Comparison of ENCODE assay signal across 8 cellular contexts in genomic region chr17:7133424-7133823, GRCh38. TPM values are rescaled to one million over a fixed set of nuclear protein-coding genes. Genes with fewer than 3 reads are reported as not detected.
A peak's percentile ranks its signal among the peaks of the same experiment; 100 is the strongest.
DNase-seq lines count a peak whose midpoint lies in the region; ATAC-seq, FAIRE-seq and TF ChIP-seq lines count a peak whose summit lies in the region.

No MANE protein-coding gene starts in this region.

- no peaks in the 10 kb centered on the region for H3K9me3 Mint-ChIP-seq in neural progenitor cell

- H3K4me2 ChIP-seq in SU-DHL-6 (ENCODE audit: low read depth, low read length, poor library complexity, severe bottlenecking), result no peak overlapping the region
- peak overlapping the region; percentile 60 for H3K4me2 ChIP-seq in neural progenitor cell

- H3K4me1 Mint-ChIP-seq in neural progenitor cell, result peaks cover 53% of the 10 kb centered on the region

- no peaks in the 10 kb centered on the region for H3K9me3 ChIP-seq in SU-DHL-6 (ENCODE audit: insufficient read depth, low read length)
- H3K9me3 ChIP-seq in neural progenitor cell (ENCODE audit: low read depth), result no peaks in the 10 kb centered on the region

- H3K4me3 ChIP-seq in SU-DHL-6 (ENCODE audit: insufficient read depth, low read length, poor library complexity, severe bottlenecking) (no peak overlapping the region), bronchial epithelial cell (ENCODE audit: low read depth, low read length) (no peak overlapping the region), neural progenitor cell (peak overlapping the region; percentile 27)

- H3K9me2 ChIP-seq in SU-DHL-6 (replicated peaks; ENCODE audit: insufficient read depth, low read length), result no peaks in the 10 kb centered on the region

- H3K27ac ChIP-seq in SU-DHL-6 (ENCODE audit: low read depth, low read length), result no peak overlapping the region
- no peak overlapping the region for H3K27ac ChIP-seq in neural progenitor cell

- in situ Hi-C loops in GM13976 (cut with MboI; ENCODE audit: low sequenced_read_pairs, unreplicated experiment), result loop anchor here (25.0 kb wide), 1 partner anchor 221 kb away; no protein-coding TSS in a partner anchor

- DNase-seq in GM13976 (ENCODE audit: low spot score) (peak; percentile 55), bronchial epithelial cell (ENCODE audit: low read depth) (no peak), neural progenitor cell (ENCODE audit: low spot score) (peak; percentile 79), DMS 273 treated with DMSO at 0.1 percent for 48 hours (lab: John Stamatoyannopoulos, UW) (no peak), NCI-H510A (lab: John Stamatoyannopoulos, UW) (no peak)

- H3K27me3 ChIP-seq in SU-DHL-6 (ENCODE audit: low read length), result no peaks in the 10 kb centered on the region
- no peaks in the 10 kb centered on the region for H3K27me3 ChIP-seq in bronchial epithelial cell (ENCODE audit: control insufficient read depth, insufficient read depth, low read length)
- peaks cover 39% of the 10 kb centered on the region for H3K27me3 ChIP-seq in neural progenitor cell

- 0 out of 2 replicates have a peak, but pooled peaks cover 6% of the 10 kb centered on the region for H3F3A ChIP-seq in SU-DHL-6 (ENCODE audit: insufficient read depth)
- H3F3A ChIP-seq in neural progenitor cell (ENCODE audit: low read depth), result peaks cover 38% of the 10 kb centered on the region

- no peaks in the 10 kb centered on the region for H3K36me3 Mint-ChIP-seq in neural progenitor cell

- no peak overlapping the region for H3K4me3 Mint-ChIP-seq in neural progenitor cell

- H2AFZ ChIP-seq in SU-DHL-6 (ENCODE audit: low read depth, low read length, severe bottlenecking), result no peak overlapping the region
- peak overlapping the region; percentile 2 for H2AFZ ChIP-seq in neural progenitor cell (replicated peaks)

- no peak for ATAC-seq in GM21786 (IDR thresholded peaks at IDR 0.05; ENCODE audit: unreplicated experiment)
- no peak for ATAC-seq in GM21723 (IDR thresholded peaks at IDR 0.05; ENCODE audit: unreplicated experiment)

- H3K36me3 ChIP-seq in SU-DHL-6 (ENCODE audit: low read length), result no peaks in the 10 kb centered on the region
- H3K36me3 ChIP-seq in bronchial epithelial cell (ENCODE audit: control insufficient read depth, insufficient read depth, low read length), result no peaks in the 10 kb centered on the region
- no peaks in the 10 kb centered on the region for H3K36me3 ChIP-seq in neural progenitor cell

- no peak for FAIRE-seq in bronchial epithelial cell (lab: Jason Lieb, UNC)

- H3K9ac ChIP-seq in SU-DHL-6 (ENCODE audit: low read length), result no peak overlapping the region
- no peak overlapping the region for H3K9ac ChIP-seq in neural progenitor cell

- H3K79me2 ChIP-seq in SU-DHL-6 (ENCODE audit: insufficient read depth, low read length), result no peaks in the 10 kb centered on the region
- no peaks in the 10 kb centered on the region for H3K79me2 ChIP-seq in neural progenitor cell (ENCODE audit: low read depth)

- H3K4me1 ChIP-seq in neural progenitor cell, result peaks cover 29% of the 10 kb centered on the region

- TF ChIP-seq CTCF in GM13976 (IDR thresholded peaks at IDR 0.05; ENCODE audit: borderline replicate concordance, control extremely low read depth, extremely low read depth, insufficient read depth, missing control alignments) (peak; percentile 45), SU-DHL-6 (IDR thresholded peaks at IDR 0.05; ENCODE audit: insufficient read depth, low read length, poor library complexity, severe bottlenecking) (peak; percentile 33), bronchial epithelial cell (IDR thresholded peaks at IDR 0.05; ENCODE audit: insufficient read depth, low read length, severe bottlenecking) (peak; percentile 21), neural progenitor cell (IDR thresholded peaks at IDR 0.05) (peak; percentile 52)

- H3K27ac Mint-ChIP-seq in neural progenitor cell, result peak overlapping the region; percentile 98

- H4K20me1 ChIP-seq in SU-DHL-6 (ENCODE audit: low read depth, low read length), result no peaks in the 10 kb centered on the region
- peaks cover 5% of the 10 kb centered on the region for H4K20me1 ChIP-seq in neural progenitor cell (ENCODE audit: low read depth)

- H3K27me3 Mint-ChIP-seq in neural progenitor cell (ENCODE audit: insufficient read depth, low read depth), result peaks cover 27% of the 10 kb centered on the region

RNA-seq across cellular contexts. Expression of gene ASGR2, which starts 18.8 kb away (rescaled TPM):
- total RNA-seq in bronchial epithelial cell (not detected in 2 replicates), neural progenitor cell (ENCODE audit: low replicate concordance) (not detected in 2 replicates)

RNA-seq across cellular contexts. Expression of gene ASGR1, which starts 45.7 kb away (rescaled TPM):
- total RNA-seq in bronchial epithelial cell (under 0.01 and 0.38 TPM in 2 replicates), neural progenitor cell (ENCODE audit: low replicate concordance) (3.1 and 4.4 TPM in 2 replicates)

RNA-seq across cellular contexts. Expression of gene CLEC10A, which starts 53.4 kb away (rescaled TPM):
- not detected in 2 replicates for total RNA-seq in bronchial epithelial cell
- total RNA-seq in neural progenitor cell (ENCODE audit: low replicate concordance), result not detected in 2 replicates

Comparison
In these comparisons a context has a peak if more than half of its experiments do, and no peak if none do; other contexts are left out.
1. DNase-seq: peak in GM13976 (single experiment) and neural progenitor cell (single experiment); none in bronchial epithelial cell (single experiment), DMS 273 treated with DMSO at 0.1 percent for 48 hours (single experiment) and NCI-H510A (single experiment).
2. Peak in every context shown above with its lines, with median percentiles within 50 percentile points of each other: CTCF ChIP-seq.